14 cellular contexts compared by ENCODE assay signal in genomic region chr1:223842784-223843183, GRCh38. TPM values are rescaled to one million over a fixed set of nuclear protein-coding genes. Genes with fewer than 3 reads are reported as not detected.
A peak's percentile ranks its signal among the peaks of the same experiment; 100 is the strongest.
DNase-seq lines count a peak whose midpoint lies in the region; ATAC-seq and TF ChIP-seq lines count a peak whose summit lies in the region.
"Had no signal": no experiment of that assay in that cellular context is flagged by ENCODE, and none has a peak within 500 bp of the region (broad histone marks: within the 10 kb centered on the region; RNA-seq: fewer than 3 reads in every experiment).

No MANE protein-coding gene starts in this region.

- DNase-seq in activated naive CD4-positive, alpha-beta T cell treated with anti-CD3 and anti-CD28 coated beads, Interleukin-2, amount 10 ng/mL, durations not matched to agents 7 days and 5 days = no peak
- no peak for DNase-seq in activated naive CD4-positive, alpha-beta T cell treated with anti-CD3 and anti-CD28 coated beads, Interleukin-2, amount 50 U/mL, for 16 hours
- DNase-seq in MG63 = no peak
- no peak for DNase-seq in stimulated activated effector memory CD8-positive, alpha-beta T cell treated with anti-CD3 and anti-CD28 coated beads, Interleukin-12 subunit alpha, Interleukin-12 subunit beta, amount 100 ng/mL, for 72 hours (ENCODE audit: low spot score in 2 of 2)
- no peak for DNase-seq in AG20443 (ENCODE audit: low spot score)
- DNase-seq: C1 segment of cervical spinal cord; effector CD8-positive, alpha-beta T cell; left cardiac atrium; NCI-H1694; sigmoid colon had no signal

- peaks cover 6% of the 10 kb centered on the region for H3K36me3 Mint-ChIP-seq in activated naive CD4-positive, alpha-beta T cell treated with anti-CD3 and anti-CD28 coated beads, Interleukin-2, amount 10 ng/mL, durations not matched to agents 7 days and 5 days
- H3K36me3 Mint-ChIP-seq in brain = peaks cover 7% of the 10 kb centered on the region
- H3K36me3 Mint-ChIP-seq in stimulated activated effector memory CD8-positive, alpha-beta T cell treated with anti-CD3 and anti-CD28 coated beads, Interleukin-12 subunit alpha, Interleukin-12 subunit beta, amount 100 ng/mL, for 72 hours = peaks cover 17% of the 10 kb centered on the region

- H3K4me3 Mint-ChIP-seq in activated naive CD4-positive, alpha-beta T cell treated with anti-CD3 and anti-CD28 coated beads, Interleukin-2, amount 10 ng/mL, durations not matched to agents 7 days and 5 days = peak overlapping the region; percentile 3
- H3K4me3 Mint-ChIP-seq in brain = peak overlapping the region; percentile 4 to 45 (median 34)
- H3K4me3 Mint-ChIP-seq in stimulated activated effector memory CD8-positive, alpha-beta T cell treated with anti-CD3 and anti-CD28 coated beads, Interleukin-12 subunit alpha, Interleukin-12 subunit beta, amount 100 ng/mL, for 72 hours = peak overlapping the region; percentile 91
- H3K4me3 Mint-ChIP-seq: neural progenitor cell had no signal

- H3K36me3 ChIP-seq in MG63 = peaks cover 3% of the 10 kb centered on the region; the same call in 1 of the 2 replicates
- H3K36me3 ChIP-seq: neural progenitor cell, sigmoid colon had no signal

- H3K27ac Mint-ChIP-seq in activated naive CD4-positive, alpha-beta T cell treated with anti-CD3 and anti-CD28 coated beads, Interleukin-2, amount 10 ng/mL, durations not matched to agents 7 days and 5 days = no peak overlapping the region
- H3K27ac Mint-ChIP-seq in brain = peak overlapping the region in 3 of 5 experiments; percentile 6 to 54 (median 12)
- H3K27ac Mint-ChIP-seq in stimulated activated effector memory CD8-positive, alpha-beta T cell treated with anti-CD3 and anti-CD28 coated beads, Interleukin-12 subunit alpha, Interleukin-12 subunit beta, amount 100 ng/mL, for 72 hours = no peak overlapping the region
- H3K27ac Mint-ChIP-seq: neural progenitor cell had no signal

- TF ChIP-seq CTCF in brain (conservative IDR thresholded peaks at IDR 0.05) = no peak

- H3K27me3 Mint-ChIP-seq in activated naive CD4-positive, alpha-beta T cell treated with anti-CD3 and anti-CD28 coated beads, Interleukin-2, amount 10 ng/mL, durations not matched to agents 7 days and 5 days = no peaks in the 10 kb centered on the region
- peaks cover 8% of the 10 kb centered on the region for H3K27me3 Mint-ChIP-seq in brain

- no peaks in the 10 kb centered on the region for H3K9me3 ChIP-seq in MG63
- H3K9me3 ChIP-seq: sigmoid colon had no signal

- H3K27me3 ChIP-seq in MG63 = no peaks in the 10 kb centered on the region
- H3K27me3 ChIP-seq: neural progenitor cell, sigmoid colon had no signal

- no peaks in the 10 kb centered on the region for H3K9me3 Mint-ChIP-seq in activated naive CD4-positive, alpha-beta T cell treated with anti-CD3 and anti-CD28 coated beads, Interleukin-2, amount 10 ng/mL, durations not matched to agents 7 days and 5 days
- peaks cover 0 to 3% (median 0%) of the 10 kb centered on the region in 5 experiments for H3K9me3 Mint-ChIP-seq in brain
- H3K9me3 Mint-ChIP-seq in stimulated activated effector memory CD8-positive, alpha-beta T cell treated with anti-CD3 and anti-CD28 coated beads, Interleukin-12 subunit alpha, Interleukin-12 subunit beta, amount 100 ng/mL, for 72 hours = no peaks in the 10 kb centered on the region

- peaks cover 55% of the 10 kb centered on the region for H3K4me1 Mint-ChIP-seq in activated naive CD4-positive, alpha-beta T cell treated with anti-CD3 and anti-CD28 coated beads, Interleukin-2, amount 10 ng/mL, durations not matched to agents 7 days and 5 days
- peaks cover 56% of the 10 kb centered on the region for H3K4me1 Mint-ChIP-seq in brain
- peaks cover 52% of the 10 kb centered on the region for H3K4me1 Mint-ChIP-seq in stimulated activated effector memory CD8-positive, alpha-beta T cell treated with anti-CD3 and anti-CD28 coated beads, Interleukin-12 subunit alpha, Interleukin-12 subunit beta, amount 100 ng/mL, for 72 hours

- peak overlapping the region; percentile 5; the same call in 1 of the 2 replicates for H3K4me3 ChIP-seq in MG63
- H3K4me3 ChIP-seq: neural progenitor cell, sigmoid colon had no signal

- ATAC-seq in stimulated activated effector memory CD8-positive, alpha-beta T cell treated with anti-CD3 and anti-CD28 coated beads, Interleukin-12 subunit alpha, Interleukin-12 subunit beta, amount 100 ng/mL, for 72 hours = no peak
- ATAC-seq in GM18868 (IDR thresholded peaks at IDR 0.05; ENCODE audit: unreplicated experiment) = no peak
- ATAC-seq in HG03108 (IDR thresholded peaks at IDR 0.05; ENCODE audit: unreplicated experiment) = no peak
- ATAC-seq: left cardiac atrium had no signal

- CTCF ChIA-PET in activated naive CD4-positive, alpha-beta T cell treated with anti-CD3 and anti-CD28 coated beads, Interleukin-2, amount 10 ng/mL, durations not matched to agents 7 days and 5 days (lab: Charles Lee) = interaction anchor here (0.6 to 1.3 kb wide), 2 partner anchors 31 to 924 kb away, joined by 3 to 5 read pairs; no protein-coding TSS in a partner anchor

RNA-seq across cellular contexts. Expression of gene TP53BP2, which starts 3.0 kb away (rescaled TPM):
- 9.8 and 22.3 TPM in 2 replicates for total RNA-seq in MG63 (2014; rRNA removed; shearing (Covaris generic); ENCODE audit: low replicate concordance)
- 50.6 TPM for polyA plus RNA-seq in brain (ENCODE audit: insufficient read depth, low read depth, low replicate concordance)

Comparison
In these comparisons a context has a peak if more than half of its experiments do, and no peak if none do; other contexts are left out.
1. H3K27ac Mint-ChIP-seq: peak in brain (3 of 5); none in activated naive CD4-positive, alpha-beta T cell treated with anti-CD3 and anti-CD28 coated beads, Interleukin-2, amount 10 ng/mL, durations not matched to agents 7 days and 5 days (single experiment) and stimulated activated effector memory CD8-positive, alpha-beta T cell treated with anti-CD3 and anti-CD28 coated beads, Interleukin-12 subunit alpha, Interleukin-12 subunit beta, amount 100 ng/mL, for 72 hours (single experiment).
2. H3K4me3 Mint-ChIP-seq: peak in every context shown above with its lines; median percentile 91 in stimulated activated effector memory CD8-positive, alpha-beta T cell treated with anti-CD3 and anti-CD28 coated beads, Interleukin-12 subunit alpha, Interleukin-12 subunit beta, amount 100 ng/mL, for 72 hours; 34 in brain; 3 in activated naive CD4-positive, alpha-beta T cell treated with anti-CD3 and anti-CD28 coated beads, Interleukin-2, amount 10 ng/mL, durations not matched to agents 7 days and 5 days.